ENCODE assay signal across 13 cellular contexts in the genomic region with DNA sequence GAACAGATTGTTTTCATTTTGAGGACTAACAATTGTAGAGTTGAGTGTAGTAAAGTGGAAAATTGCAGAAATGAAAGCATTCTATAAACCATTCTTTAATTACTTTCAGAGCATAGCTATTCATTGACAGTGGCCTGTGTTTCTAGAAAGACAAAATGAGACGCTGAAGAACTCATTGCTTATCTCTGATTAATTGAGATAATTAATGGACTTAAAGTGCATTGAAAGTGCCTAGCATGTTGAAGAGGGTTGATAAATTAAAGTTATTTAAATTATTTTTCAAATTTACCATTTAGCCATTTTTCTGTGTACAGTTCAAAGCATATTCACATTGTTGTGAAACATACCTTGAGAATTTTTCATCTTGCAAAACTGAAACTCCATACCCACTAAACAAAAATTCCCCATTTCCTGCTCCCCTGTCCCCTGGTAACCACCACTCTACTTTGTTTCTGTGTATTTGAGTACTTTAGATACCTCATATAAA.
A peak's percentile ranks its signal among the peaks of the same experiment; 100 is the strongest.
DNase-seq lines count a peak whose midpoint lies in the region; ATAC-seq and TF ChIP-seq lines count a peak whose summit lies in the region.
"Had no signal": no experiment of that assay in that cellular context is flagged by ENCODE, and none has a peak within 500 bp of the region (broad histone marks: within the 10 kb centered on the region; RNA-seq: fewer than 3 reads in every experiment).

No MANE protein-coding gene starts in this region.

- ATAC-seq in GM18508 (IDR thresholded peaks at IDR 0.05; ENCODE audit: insufficient read depth, unreplicated experiment) (peak; percentile 73), GM21381 (IDR thresholded peaks at IDR 0.05; ENCODE audit: unreplicated experiment) (peak; percentile 80), HG03039 (IDR thresholded peaks at IDR 0.05; ENCODE audit: unreplicated experiment) (peak; percentile 81)
- ATAC-seq: activated CD8-positive, alpha-beta memory T cell treated with anti-CD3 and anti-CD28 coated beads, Interleukin-2, amount 10 ng/mL, durations not matched to agents 7 days and 5 days; body of pancreas; K562; psoas muscle had no signal

- no peak for TF ChIP-seq CTCF in VCaP (conservative IDR thresholded peaks at IDR 0.05)

- DNase-seq in T-helper 2 cell (no peak), activated gamma-delta T cell treated with Interleukin-2 at 50 U/mL for 16 hours (no peak), NCI-H774 (lab: John Stamatoyannopoulos, UW) (no peak)
- no peak for DNase-seq in stimulated activated CD8-positive, alpha-beta memory T cell treated with anti-CD3 and anti-CD28 coated beads, Interleukin-4, amount 100 ng/mL, for 48 hours
- DNase-seq: activated CD8-positive, alpha-beta memory T cell treated with anti-CD3 and anti-CD28 coated beads, Interleukin-2, amount 10 ng/mL, durations not matched to agents 7 days and 5 days; body of pancreas; erythroblast; psoas muscle had no signal

- H3K27ac ChIP-seq in VCaP, result peak overlapping the region; percentile 84
- H3K27ac ChIP-seq: body of pancreas, psoas muscle had no signal
